In the genomic region with DNA sequence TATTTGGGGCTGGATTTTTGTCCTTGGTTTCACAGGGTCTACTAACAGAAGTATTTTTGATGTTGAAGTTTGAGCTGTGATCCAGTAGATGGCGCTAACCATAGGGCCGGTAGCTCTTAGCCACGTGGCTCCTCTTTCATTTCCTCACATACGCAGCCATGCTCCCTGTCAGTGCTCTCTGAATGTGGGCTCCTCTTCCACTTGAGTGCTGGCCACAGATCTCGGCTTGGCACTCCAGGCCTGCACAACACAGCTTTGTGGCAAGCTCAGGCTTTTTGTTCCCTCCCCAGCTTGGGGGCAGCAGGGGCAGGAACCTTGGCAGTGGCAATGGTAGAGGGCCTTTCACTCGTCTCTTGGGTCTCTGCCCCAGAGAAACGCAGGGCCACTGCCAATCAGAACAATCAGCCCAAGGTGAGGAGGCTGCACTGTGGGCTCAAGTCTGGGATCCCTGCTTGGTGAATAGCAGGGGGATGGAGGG, we compare ENCODE assay signal across 1 cellular context.
TF ChIP-seq lines count a peak whose summit lies in the region.

No MANE protein-coding gene starts in this region.

TF ChIP-seq in IMR-90, 13 proteins besides CTCF, POLR2A, EP300 and RAD21 (continued from another document):
- TF ChIP-seq SMC3 (IDR thresholded peaks at IDR 0.05; ENCODE audit: low read depth, low read length) = peak; percentile 82
- peak; percentile 92 for TF ChIP-seq MXI1 (IDR thresholded peaks at IDR 0.05; ENCODE audit: borderline replicate concordance, low read depth, low read length)
